Comparison of ENCODE assay signal across 8 cellular contexts in genomic region chr17:76550712-76551615, GRCh38. TPM values are rescaled to one million over a fixed set of nuclear protein-coding genes. Genes with fewer than 3 reads are reported as not detected.
DNase-seq lines count a peak whose midpoint lies in the region; FAIRE-seq and TF ChIP-seq lines count a peak whose summit lies in the region.

No MANE protein-coding gene starts in this region.

- H3K14ac ChIP-seq in H1 (ENCODE audit: insufficient read length), result no peak overlapping the region

- CTCF ChIA-PET in H1 (lab: Charles Lee; ENCODE audit: partially characterized antibody), result interaction anchor here (0.6 to 5.2 kb wide), 15 partner anchors 10 to 143 kb away, joined by 3 to 39 read pairs (median 4); partner anchors contain the start of gene PRCD

- H3K18ac ChIP-seq in H1 (ENCODE audit: extremely low read depth, low read length), result no peak overlapping the region

- no peak overlapping the region for H3K4me3 Mint-ChIP-seq in osteocyte (ENCODE audit: unreplicated experiment)

- H3K4me1 Mint-ChIP-seq in osteocyte (ENCODE audit: unreplicated experiment), result peaks cover 8% of the 10 kb centered on the region

- H3K27me3 Mint-ChIP-seq in osteocyte (ENCODE audit: unreplicated experiment), result no peaks in the 10 kb centered on the region

- TF ChIP-seq EP300 in H1 (IDR thresholded peaks at IDR 0.05; ENCODE audit: borderline replicate concordance in 1 of 2, low read depth in 2 of 2, low read length in 2 of 2), result no peak

- H2BK20ac ChIP-seq in H1 (ENCODE audit: low read length), result no peak overlapping the region

- no peak overlapping the region; the same call in 1 of the 2 replicates for H2BK5ac ChIP-seq in H1 (ENCODE audit: low read depth, low read length)

- H3K4me1 ChIP-seq in H1 (replicated peaks in 1 of 4; ENCODE audit: control insufficient read depth in 3 of 4, insufficient read depth in 4 of 4, low read length in 3 of 4), result peaks cover 0 to 18% (median 5%) of the 10 kb centered on the region in 4 experiments; a peak in 5 of 7 replicates
- H3K4me1 ChIP-seq in Peyer's patch, result peaks cover 0 to 19% (median 2%) of the 10 kb centered on the region in 4 donors

- no peaks in the 10 kb centered on the region for H3K9me3 ChIP-seq in H1 (ENCODE audit: insufficient read depth in 2 of 2, low read depth in 1 of 2, low read length in 1 of 2)
- no peaks in the 10 kb centered on the region for H3K9me3 ChIP-seq in Peyer's patch

- no peak overlapping the region for H3K9ac ChIP-seq in H1 (replicated peaks in 1 of 4; ENCODE audit: extremely low read depth in 1 of 4, low read depth in 3 of 4, low read length in 3 of 4)

- H2AK5ac ChIP-seq in H1 (ENCODE audit: low read depth, low read length), result no peak overlapping the region

- FAIRE-seq in H1 (lab: Jason Lieb, UNC), result no peak

- no peaks in the 10 kb centered on the region; a peak in 1 of 4 replicates for H3K79me2 ChIP-seq in H1 (ENCODE audit: control insufficient read depth in 1 of 2, insufficient read depth in 2 of 2, low read length in 2 of 2)

- no peak overlapping the region for H3K4me2 ChIP-seq in H1 (ENCODE audit: insufficient read depth in 1 of 2, low read depth in 2 of 2, low read length in 2 of 2)

- no peak for TF ChIP-seq POLR2A in H1 (IDR thresholded peaks at IDR 0.05; ENCODE audit: control extremely low read depth in 1 of 2, low read depth in 2 of 2, low read length in 2 of 2)
- TF ChIP-seq POLR2A in Peyer's patch (IDR thresholded peaks at IDR 0.05), result no peak

- no peak for TF ChIP-seq RAD21 in H1 (IDR thresholded peaks at IDR 0.05 in 1 of 2, conservative IDR thresholded peaks at IDR 0.05 in 1 of 2; ENCODE audit: low read depth in 2 of 2, low read length in 2 of 2)

- H2BK15ac ChIP-seq in H1 (ENCODE audit: low read length), result no peak overlapping the region

- H4K8ac ChIP-seq in H1 (ENCODE audit: extremely low read depth, insufficient read depth, low read length), result no peak overlapping the region

- H4K20me1 ChIP-seq in H1 (replicated peaks in 1 of 2; ENCODE audit: control insufficient read depth in 1 of 2, insufficient read depth in 2 of 2, low read length in 2 of 2), result peaks cover 0 to 7% of the 10 kb centered on the region in 2 experiments

- H3K23ac ChIP-seq in H1 (ENCODE audit: insufficient read length), result no peak overlapping the region

- DNase-seq in GM03348 (ENCODE audit: low spot score) (peak; percentile 58), NCI-H226 (peak; percentile 67), H1 (ENCODE audit: low read depth in 1 of 2, low spot score in 2 of 2) (no peak), osteocyte (ENCODE audit: extremely low spot score, unreplicated experiment) (no peak), mucosa of gallbladder (ENCODE audit: low spot score) (no peak), Peyer's patch (no peak)
- DNase-seq in stimulated activated CD4-positive, alpha-beta T cell treated with anti-CD3 and anti-CD28 coated beads, Interleukin-2, amount 100 ng/mL, for 48 hours, result no peak
- DNase-seq in activated effector memory CD4-positive, alpha-beta T cell treated with anti-CD3 and anti-CD28 coated beads, Interleukin-2, amount 50 U/mL, for 16 hours, result no peak

- H4K91ac ChIP-seq in H1 (replicated peaks; ENCODE audit: insufficient read length, low read length), result peak overlapping the region; percentile 47

- H3K23me2 ChIP-seq in H1 (ENCODE audit: low read depth, low read length), result peaks cover 6% of the 10 kb centered on the region; the same call in 1 of the 2 replicates

- H2AFZ ChIP-seq in H1 (ENCODE audit: low read length), result no peak overlapping the region

- H3K4me3 ChIP-seq in H1 (ENCODE audit: extremely low read depth in 1 of 4, insufficient read depth in 2 of 4, low read depth in 3 of 4, low read length in 4 of 4) (no peak overlapping the region), Peyer's patch (no peak overlapping the region)

- POLR2A ChIA-PET in H1 (lab: Charles Lee; ENCODE audit: partially characterized antibody), result interaction anchor here (0.8 to 1.8 kb wide), 6 partner anchors 9 to 72 kb away, joined by 3 to 6 read pairs (median 4); no protein-coding TSS in a partner anchor

- H2BK12ac ChIP-seq in H1 (ENCODE audit: low read depth, low read length), result no peak overlapping the region

- H3K56ac ChIP-seq in H1 (replicated peaks; ENCODE audit: insufficient read length, low read depth, low read length), result no peak overlapping the region

- H3K9me3 Mint-ChIP-seq in osteocyte (ENCODE audit: unreplicated experiment), result no peaks in the 10 kb centered on the region

- H3K36me3 ChIP-seq in H1 (ENCODE audit: control insufficient read depth in 2 of 4, insufficient read depth in 4 of 4, low read length in 3 of 4) (no peaks in the 10 kb centered on the region), Peyer's patch (no peaks in the 10 kb centered on the region)

- no peaks in the 10 kb centered on the region for H3K79me1 ChIP-seq in H1 (ENCODE audit: low read depth, low read length)

- H4K5ac ChIP-seq in H1 (ENCODE audit: insufficient read length, low read depth, low read length), result no peak overlapping the region

- TF ChIP-seq CTCF in H1 (IDR thresholded peaks at IDR 0.05; ENCODE audit: control extremely low read depth in 1 of 3, insufficient read depth in 1 of 3, low read depth in 1 of 3, low read length in 3 of 3) (no peak), osteocyte (IDR thresholded peaks at IDR 0.05) (no peak), Peyer's patch (IDR thresholded peaks at IDR 0.05) (no peak)

- peak overlapping the region; percentile 26 for H2BK120ac ChIP-seq in H1 (replicated peaks; ENCODE audit: low read depth, low read length)

- H3K27ac ChIP-seq in H1 (ENCODE audit: low read depth, low read length) (no peak overlapping the region), Peyer's patch (no peak overlapping the region)

- H3K27me3 ChIP-seq in H1 (replicated peaks in 1 of 4; ENCODE audit: control insufficient read depth in 3 of 4, extremely low read depth in 1 of 4, insufficient read depth in 3 of 4, low read length in 3 of 4) (no peaks in the 10 kb centered on the region), Peyer's patch (no peaks in the 10 kb centered on the region)

- H3K4ac ChIP-seq in H1 (replicated peaks; ENCODE audit: insufficient read length, low read depth, low read length), result no peak overlapping the region

- peak overlapping the region; percentile 70 for H3K27ac Mint-ChIP-seq in osteocyte (ENCODE audit: unreplicated experiment)

- H3K36me3 Mint-ChIP-seq in osteocyte (ENCODE audit: unreplicated experiment), result peaks cover 3% of the 10 kb centered on the region

- WGBS in H1 (ENCODE audit: extremely low coverage in 1 of 2, insufficient coverage in 1 of 2, insufficient read length in 1 of 2, insufficient replicate concordance in 2 of 2, low coverage in 1 of 2, low lambda C conversion rate in 2 of 2, missing lambda C conversion rate in 1 of 2), 2 experiments, result 83% methylated on average over 15 of the region's 15 CpGs; no CpG with 5 or more reads in 1 of the 2 experiments

RNA-seq across cellular contexts. Expression of gene PRCD, which starts 11.1 kb away (rescaled TPM):
- 1.4 and 2.1 TPM in 2 replicates for total RNA-seq in H1 (2021; fragmentation: NEBNext Ultra II Directional; extraction: Animal tissue kit (Norgen Biotek cat#: 25700))
- polyA plus RNA-seq in H1 (2011; rRNA removed), result 0.77 and 1.1 TPM in 2 replicates
- polyA plus RNA-seq in H1 (2011; cell fraction: cytosol; rRNA removed), result 1.4 TPM
- polyA plus RNA-seq in H1 (2011; cell fraction: nucleus; rRNA removed), result 3.1 TPM
- polyA plus RNA-seq in H1 (2012, experiment 1 of 2), result 1.1 to 1.6 TPM (median 1.5 TPM) in 4 replicates
- 2.3 TPM for polyA plus RNA-seq in H1 (2012, experiment 2 of 2)
- 2.0 TPM for polyA plus RNA-seq in H1 (2013, experiment 1 of 2)
- polyA plus RNA-seq in H1 (2013, experiment 2 of 2), result 1.5 TPM
- 0.12 and 0.22 TPM in 2 replicates for polyA minus RNA-seq in H1 (2011; rRNA and poly(A)+ RNA removed)
- polyA minus RNA-seq in H1 (2011; cell fraction: cytosol; rRNA and poly(A)+ RNA removed), result not detected
- polyA minus RNA-seq in H1 (2011; cell fraction: nucleus; rRNA and poly(A)+ RNA removed), result 3.5 TPM
- 1.3 and 1.4 TPM in 2 replicates for total RNA-seq in osteocyte
- total RNA-seq in mucosa of gallbladder, result 4.3 TPM
- total RNA-seq in Peyer's patch, result 10 to 100 TPM in 1 of 4 donors, 1 to 10 TPM in 1, not detected in 2; 1.2 to 10.7 TPM

RNA-seq across cellular contexts. Expression of gene CYGB, which starts 13.5 kb away (rescaled TPM):
- total RNA-seq in H1 (2021; fragmentation: NEBNext Ultra II Directional; extraction: Animal tissue kit (Norgen Biotek cat#: 25700)), result 3.7 and 4.0 TPM in 2 replicates
- polyA plus RNA-seq in H1 (2011; rRNA removed), result 2.7 and 3.3 TPM in 2 replicates
- polyA plus RNA-seq in H1 (2011; cell fraction: cytosol; rRNA removed), result 1.7 TPM
- polyA plus RNA-seq in H1 (2011; cell fraction: nucleus; rRNA removed), result 1.7 TPM
- 1.4 to 3.4 TPM (median 2.9 TPM) in 4 replicates for polyA plus RNA-seq in H1 (2012, experiment 1 of 2)
- 4.0 TPM for polyA plus RNA-seq in H1 (2012, experiment 2 of 2)
- 2.8 TPM for polyA plus RNA-seq in H1 (2013, experiment 1 of 2)
- polyA plus RNA-seq in H1 (2013, experiment 2 of 2), result 2.8 TPM
- polyA minus RNA-seq in H1 (2011; rRNA and poly(A)+ RNA removed), result 0.19 and 1.4 TPM in 2 replicates
- polyA minus RNA-seq in H1 (2011; cell fraction: cytosol; rRNA and poly(A)+ RNA removed), result 0.66 TPM
- polyA minus RNA-seq in H1 (2011; cell fraction: nucleus; rRNA and poly(A)+ RNA removed), result 0.80 TPM
- 8.6 and 9.1 TPM in 2 replicates for total RNA-seq in osteocyte
- total RNA-seq in mucosa of gallbladder, result 14.7 TPM
- total RNA-seq in Peyer's patch, result 10 to 100 TPM in 3 of 4 donors, 1 to 10 TPM in 1; 5.8 to 81.7 (median 11.1) TPM

RNA-seq across cellular contexts. Expression of gene ST6GALNAC2, which starts 34.7 kb away (rescaled TPM):
- not detected in 2 replicates for total RNA-seq in H1 (2021; fragmentation: NEBNext Ultra II Directional; extraction: Animal tissue kit (Norgen Biotek cat#: 25700))
- polyA plus RNA-seq in H1 (2011; rRNA removed), result 0.09 TPM in 1 of 2 replicates, not detected in the other
- not detected for polyA plus RNA-seq in H1 (2011; cell fraction: cytosol; rRNA removed)
- not detected for polyA plus RNA-seq in H1 (2011; cell fraction: nucleus; rRNA removed)
- polyA plus RNA-seq in H1 (2012, experiment 1 of 2), result not detected in 4 replicates
- polyA plus RNA-seq in H1 (2012, experiment 2 of 2), result not detected
- not detected for polyA plus RNA-seq in H1 (2013, experiment 1 of 2)
- polyA plus RNA-seq in H1 (2013, experiment 2 of 2), result not detected
- polyA minus RNA-seq in H1 (2011; rRNA and poly(A)+ RNA removed), result not detected in 2 replicates
- not detected for polyA minus RNA-seq in H1 (2011; cell fraction: cytosol; rRNA and poly(A)+ RNA removed)
- not detected for polyA minus RNA-seq in H1 (2011; cell fraction: nucleus; rRNA and poly(A)+ RNA removed)
- total RNA-seq in osteocyte (1.9 and 3.3 TPM in 2 replicates), mucosa of gallbladder (2.4 TPM), Peyer's patch (1 to 10 TPM in 1 of 4 donors, under 1 TPM in 1, not detected in 2; 0.94 to 2.5 TPM)

RNA-seq across cellular contexts. Expression of gene RHBDF2, which starts 49.7 kb away (rescaled TPM):
- 25.9 and 26.2 TPM in 2 replicates for total RNA-seq in H1 (2021; fragmentation: NEBNext Ultra II Directional; extraction: Animal tissue kit (Norgen Biotek cat#: 25700))
- 21.2 and 27.9 TPM in 2 replicates for polyA plus RNA-seq in H1 (2011; rRNA removed)
- polyA plus RNA-seq in H1 (2011; cell fraction: cytosol; rRNA removed), result 15.5 TPM
- 46.6 TPM for polyA plus RNA-seq in H1 (2011; cell fraction: nucleus; rRNA removed)
- polyA plus RNA-seq in H1 (2012, experiment 1 of 2), result 16.4 to 25.4 TPM (median 22.4 TPM) in 4 replicates
- polyA plus RNA-seq in H1 (2012, experiment 2 of 2), result 15.6 TPM
- 30.8 TPM for polyA plus RNA-seq in H1 (2013, experiment 1 of 2)
- polyA plus RNA-seq in H1 (2013, experiment 2 of 2), result 30.3 TPM
- polyA minus RNA-seq in H1 (2011; rRNA and poly(A)+ RNA removed), result 12.5 and 16.5 TPM in 2 replicates
- 16.4 TPM for polyA minus RNA-seq in H1 (2011; cell fraction: cytosol; rRNA and poly(A)+ RNA removed)
- polyA minus RNA-seq in H1 (2011; cell fraction: nucleus; rRNA and poly(A)+ RNA removed), result 22.9 TPM
- total RNA-seq in osteocyte, result 14.5 and 17.5 TPM in 2 replicates
- total RNA-seq in mucosa of gallbladder, result 48.8 TPM
- total RNA-seq in Peyer's patch, result 100 to 1,000 TPM in 1 of 4 donors, 10 to 100 TPM in 2, 1 to 10 TPM in 1; 8.8 to 225 (median 33.0) TPM

Comparison
In these comparisons a context has a peak if more than half of its experiments do, and no peak if none do; other contexts are left out.
1. DNase-seq: peak in GM03348 (single experiment) and NCI-H226 (single experiment); none in H1 (0 of 2), osteocyte (single experiment), mucosa of gallbladder (single experiment), stimulated activated CD4-positive, alpha-beta T cell treated with anti-CD3 and anti-CD28 coated beads, Interleukin-2, amount 100 ng/mL, for 48 hours (0 of 2), activated effector memory CD4-positive, alpha-beta T cell treated with anti-CD3 and anti-CD28 coated beads, Interleukin-2, amount 50 U/mL, for 16 hours (single experiment) and Peyer's patch (0 of 3).